Comparison of ENCODE assay signal across 19 cellular contexts in genomic region chr9:82539126-82539525, GRCh38.
"Had no signal": no experiment of that assay in that cellular context is flagged by ENCODE, and none has a peak within 500 bp of the region (broad histone marks: within the 10 kb centered on the region; RNA-seq: fewer than 3 reads in every experiment).

No MANE protein-coding gene starts in this region.

- H3K27ac Mint-ChIP-seq: activated CD4-positive, alpha-beta T cell treated with anti-CD3 and anti-CD28 coated beads, Interleukin-2, amount 10 ng/mL, durations not matched to agents 7 days and 5 days; activated naive CD4-positive, alpha-beta T cell treated with anti-CD3 and anti-CD28 coated beads, Interleukin-2, amount 10 ng/mL, durations not matched to agents 7 days and 5 days; activated naive CD8-positive, alpha-beta T cell treated with anti-CD3 and anti-CD28 coated beads, Interleukin-2, amount 50 U/mL, for 24 hours; brain; effector memory CD8-positive, alpha-beta T cell; stimulated activated naive B cell treated with anti-CD40 and anti-IgM and Interleukin-4, amounts not matched to agents 10 μg/mL and 1 μg/mL and 100 μg/mL, for 72 hours had no signal

- H3K27me3 Mint-ChIP-seq: activated CD4-positive, alpha-beta T cell treated with anti-CD3 and anti-CD28 coated beads, Interleukin-2, amount 10 ng/mL, durations not matched to agents 7 days and 5 days; activated naive CD4-positive, alpha-beta T cell treated with anti-CD3 and anti-CD28 coated beads, Interleukin-2, amount 10 ng/mL, durations not matched to agents 7 days and 5 days; activated naive CD8-positive, alpha-beta T cell treated with anti-CD3 and anti-CD28 coated beads, Interleukin-2, amount 50 U/mL, for 24 hours; effector memory CD8-positive, alpha-beta T cell; stimulated activated naive B cell treated with anti-CD40 and anti-IgM and Interleukin-4, amounts not matched to agents 10 μg/mL and 1 μg/mL and 100 μg/mL, for 72 hours had no signal

- H3K36me3 Mint-ChIP-seq: activated naive CD4-positive, alpha-beta T cell treated with anti-CD3 and anti-CD28 coated beads, Interleukin-2, amount 10 ng/mL, durations not matched to agents 7 days and 5 days; brain; stimulated activated naive B cell treated with anti-CD40 and anti-IgM and Interleukin-4, amounts not matched to agents 10 μg/mL and 1 μg/mL and 100 μg/mL, for 72 hours had no signal

- H3K9me3 ChIP-seq: esophagus squamous epithelium, spleen had no signal

- DNase-seq: activated CD4-positive, alpha-beta T cell treated with anti-CD3 and anti-CD28 coated beads, Interleukin-2, amount 10 ng/mL, durations not matched to agents 7 days and 5 days; activated CD8-positive, alpha-beta memory T cell treated with anti-CD3 and anti-CD28 coated beads, Interleukin-2, amount 50 U/mL, for 4 hours; activated effector memory CD4-positive, alpha-beta T cell treated with Interleukin-2 at 50 U/mL for 16 hours; activated naive CD4-positive, alpha-beta T cell treated with anti-CD3 and anti-CD28 coated beads, Interleukin-2, amount 10 ng/mL, durations not matched to agents 7 days and 5 days; activated naive CD8-positive, alpha-beta T cell treated with anti-CD3 and anti-CD28 coated beads, Interleukin-2, amount 50 U/mL, for 24 hours; activated T-cell treated with anti-CD3 and anti-CD28 coated beads, Interleukin-2, amount 50 U/mL, for 4 hours; anterior cingulate cortex; caudate nucleus; effector memory CD8-positive, alpha-beta T cell; esophagus squamous epithelium; hippocampal formation; left colon; mammary epithelial cell; retina; spleen; stimulated activated naive B cell treated with anti-CD40 and anti-IgM and Interleukin-4, amounts not matched to agents 10 μg/mL and 1 μg/mL and 100 μg/mL, for 72 hours had no signal

- H3K4me1 ChIP-seq: spleen had no signal

- H3K9me3 Mint-ChIP-seq: activated CD4-positive, alpha-beta T cell treated with anti-CD3 and anti-CD28 coated beads, Interleukin-2, amount 10 ng/mL, durations not matched to agents 7 days and 5 days; activated naive CD4-positive, alpha-beta T cell treated with anti-CD3 and anti-CD28 coated beads, Interleukin-2, amount 10 ng/mL, durations not matched to agents 7 days and 5 days; activated naive CD8-positive, alpha-beta T cell treated with anti-CD3 and anti-CD28 coated beads, Interleukin-2, amount 50 U/mL, for 24 hours; brain; neural crest cell; stimulated activated naive B cell treated with anti-CD40 and anti-IgM and Interleukin-4, amounts not matched to agents 10 μg/mL and 1 μg/mL and 100 μg/mL, for 72 hours had no signal

- H3K4me3 Mint-ChIP-seq: activated CD4-positive, alpha-beta T cell treated with anti-CD3 and anti-CD28 coated beads, Interleukin-2, amount 10 ng/mL, durations not matched to agents 7 days and 5 days; activated naive CD4-positive, alpha-beta T cell treated with anti-CD3 and anti-CD28 coated beads, Interleukin-2, amount 10 ng/mL, durations not matched to agents 7 days and 5 days; activated naive CD8-positive, alpha-beta T cell treated with anti-CD3 and anti-CD28 coated beads, Interleukin-2, amount 50 U/mL, for 24 hours; activated T-cell treated with anti-CD3 and anti-CD28 coated beads, Interleukin-2, amount 50 U/mL, for 4 hours; brain; effector memory CD8-positive, alpha-beta T cell; neural crest cell; stimulated activated naive B cell treated with anti-CD40 and anti-IgM and Interleukin-4, amounts not matched to agents 10 μg/mL and 1 μg/mL and 100 μg/mL, for 72 hours had no signal

- H3K27ac ChIP-seq: spleen had no signal

- ATAC-seq: activated CD4-positive, CD25-positive, alpha-beta regulatory T cell treated with anti-CD3 and anti-CD28 coated beads, Interleukin-2, amount 50 U/mL, for 24 hours; activated naive CD8-positive, alpha-beta T cell treated with anti-CD3 and anti-CD28 coated beads, Interleukin-2, amount 50 U/mL, for 24 hours; activated T-cell treated with anti-CD3 and anti-CD28 coated beads, Interleukin-2, amount 50 U/mL, for 4 hours; effector memory CD8-positive, alpha-beta T cell; left colon; stimulated activated naive B cell treated with anti-CD40 and anti-IgM and Interleukin-4, amounts not matched to agents 10 μg/mL and 1 μg/mL and 100 μg/mL, for 72 hours had no signal

- H3K4me1 Mint-ChIP-seq: activated CD4-positive, alpha-beta T cell treated with anti-CD3 and anti-CD28 coated beads, Interleukin-2, amount 10 ng/mL, durations not matched to agents 7 days and 5 days; activated naive CD4-positive, alpha-beta T cell treated with anti-CD3 and anti-CD28 coated beads, Interleukin-2, amount 10 ng/mL, durations not matched to agents 7 days and 5 days; activated naive CD8-positive, alpha-beta T cell treated with anti-CD3 and anti-CD28 coated beads, Interleukin-2, amount 50 U/mL, for 24 hours; stimulated activated naive B cell treated with anti-CD40 and anti-IgM and Interleukin-4, amounts not matched to agents 10 μg/mL and 1 μg/mL and 100 μg/mL, for 72 hours had no signal

- H3K27me3 ChIP-seq: esophagus squamous epithelium, spleen had no signal

- H3K36me3 ChIP-seq: esophagus squamous epithelium, spleen had no signal

- H3K4me3 ChIP-seq: esophagus squamous epithelium, spleen had no signal
